ENCODE assay signal across 1 cellular context in the genomic region with DNA sequence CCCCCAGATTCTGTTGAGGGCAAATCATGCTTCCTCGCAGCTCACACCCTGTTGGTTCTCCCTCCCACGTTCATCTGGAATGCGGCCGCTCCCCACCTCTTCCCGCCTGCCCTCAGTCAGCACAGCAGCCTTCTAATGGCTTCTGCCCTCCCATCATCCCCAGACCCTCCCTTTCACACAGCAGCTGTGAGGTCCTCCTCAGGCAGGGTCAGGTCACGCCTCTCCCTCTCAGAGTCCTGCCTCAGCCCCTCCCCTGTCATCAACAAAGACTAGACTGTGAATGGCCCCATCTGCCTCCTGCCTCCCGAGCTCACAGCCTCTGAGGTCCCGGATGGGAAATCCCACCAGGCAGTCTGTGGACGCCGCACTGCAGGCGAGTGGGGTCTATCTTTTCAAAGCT.
TF ChIP-seq lines count a peak whose summit lies in the region.

No MANE protein-coding gene starts in this region.

TF ChIP-seq in H1, 55 proteins besides CTCF, POLR2A, EP300 and RAD21 (continued from another document):
- TF ChIP-seq JUN (IDR thresholded peaks at IDR 0.05; ENCODE audit: low read depth, low read length), result no peak
- TF ChIP-seq, protein P1, sequence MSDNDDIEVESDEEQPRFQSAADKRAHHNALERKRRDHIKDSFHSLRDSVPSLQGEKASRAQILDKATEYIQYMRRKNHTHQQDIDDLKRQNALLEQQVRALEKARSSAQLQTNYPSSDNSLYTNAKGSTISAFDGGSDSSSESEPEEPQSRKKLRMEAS (IDR thresholded peaks at IDR 0.05), result peak; percentile 71
- TF ChIP-seq SRF (IDR thresholded peaks at IDR 0.05; ENCODE audit: low read depth, low read length), result no peak
- TF ChIP-seq ASH2L (IDR thresholded peaks at IDR 0.05; ENCODE audit: low read length), result no peak
